Comparison of ENCODE assay signal across 1 cellular context in the genomic region with DNA sequence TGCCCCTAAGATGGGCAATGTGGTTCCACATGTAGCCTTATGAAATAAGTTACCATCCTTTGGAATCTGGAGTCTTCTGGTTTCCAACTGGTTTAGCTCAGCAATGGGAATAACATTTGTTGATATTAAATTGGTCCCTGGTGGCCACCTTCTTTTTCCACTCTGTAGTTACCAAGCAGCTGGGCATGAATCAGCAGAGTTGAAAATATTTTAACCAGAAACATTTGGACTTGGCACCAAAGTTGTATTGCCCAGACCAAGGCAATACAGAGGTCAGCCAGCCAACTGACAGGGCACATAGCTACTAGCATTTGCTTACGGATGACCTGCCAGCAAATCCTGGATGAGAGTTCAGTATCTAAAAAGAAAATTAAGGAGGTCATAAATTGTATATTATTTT.
TF ChIP-seq lines count a peak whose summit lies in the region.

No MANE protein-coding gene starts in this region.

TF ChIP-seq in liver, 16 proteins besides CTCF, POLR2A, EP300 and RAD21:
- TF ChIP-seq, protein P1, sequence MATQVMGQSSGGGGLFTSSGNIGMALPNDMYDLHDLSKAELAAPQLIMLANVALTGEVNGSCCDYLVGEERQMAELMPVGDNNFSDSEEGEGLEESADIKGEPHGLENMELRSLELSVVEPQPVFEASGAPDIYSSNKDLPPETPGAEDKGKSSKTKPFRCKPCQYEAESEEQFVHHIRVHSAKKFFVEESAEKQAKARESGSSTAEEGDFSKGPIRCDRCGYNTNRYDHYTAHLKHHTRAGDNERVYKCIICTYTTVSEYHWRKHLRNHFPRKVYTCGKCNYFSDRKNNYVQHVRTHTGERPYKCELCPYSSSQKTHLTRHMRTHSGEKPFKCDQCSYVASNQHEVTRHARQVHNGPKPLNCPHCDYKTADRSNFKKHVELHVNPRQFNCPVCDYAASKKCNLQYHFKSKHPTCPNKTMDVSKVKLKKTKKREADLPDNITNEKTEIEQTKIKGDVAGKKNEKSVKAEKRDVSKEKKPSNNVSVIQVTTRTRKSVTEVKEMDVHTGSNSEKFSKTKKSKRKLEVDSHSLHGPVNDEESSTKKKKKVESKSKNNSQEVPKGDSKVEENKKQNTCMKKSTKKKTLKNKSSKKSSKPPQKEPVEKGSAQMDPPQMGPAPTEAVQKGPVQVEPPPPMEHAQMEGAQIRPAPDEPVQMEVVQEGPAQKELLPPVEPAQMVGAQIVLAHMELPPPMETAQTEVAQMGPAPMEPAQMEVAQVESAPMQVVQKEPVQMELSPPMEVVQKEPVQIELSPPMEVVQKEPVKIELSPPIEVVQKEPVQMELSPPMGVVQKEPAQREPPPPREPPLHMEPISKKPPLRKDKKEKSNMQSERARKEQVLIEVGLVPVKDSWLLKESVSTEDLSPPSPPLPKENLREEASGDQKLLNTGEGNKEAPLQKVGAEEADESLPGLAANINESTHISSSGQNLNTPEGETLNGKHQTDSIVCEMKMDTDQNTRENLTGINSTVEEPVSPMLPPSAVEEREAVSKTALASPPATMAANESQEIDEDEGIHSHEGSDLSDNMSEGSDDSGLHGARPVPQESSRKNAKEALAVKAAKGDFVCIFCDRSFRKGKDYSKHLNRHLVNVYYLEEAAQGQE (IDR thresholded peaks at IDR 0.05) = no peak
- TF ChIP-seq RXRA (IDR thresholded peaks at IDR 0.05) = peak; percentile 81 to 89
- peak; percentile 79 for TF ChIP-seq YY1 (IDR thresholded peaks at IDR 0.05)
- TF ChIP-seq SP1 (IDR thresholded peaks at IDR 0.05) = peak; percentile 78
- TF ChIP-seq FOXA2 (IDR thresholded peaks at IDR 0.05) = no peak
- TF ChIP-seq TAF1 (conservative IDR thresholded peaks at IDR 0.05) = no peak
- peak; percentile 66 for TF ChIP-seq NR2F2 (IDR thresholded peaks at IDR 0.05)
- TF ChIP-seq, protein P2, sequence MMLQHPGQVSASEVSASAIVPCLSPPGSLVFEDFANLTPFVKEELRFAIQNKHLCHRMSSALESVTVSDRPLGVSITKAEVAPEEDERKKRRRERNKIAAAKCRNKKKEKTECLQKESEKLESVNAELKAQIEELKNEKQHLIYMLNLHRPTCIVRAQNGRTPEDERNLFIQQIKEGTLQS (IDR thresholded peaks at IDR 0.05) = peak; percentile 26
- TF ChIP-seq FOXA1 (IDR thresholded peaks at IDR 0.05) = peak; percentile 6
- TF ChIP-seq EGR1 (IDR thresholded peaks at IDR 0.05; ENCODE audit: low read depth in 2 of 2) = peak; percentile 46 to 90
- TF ChIP-seq JUND (IDR thresholded peaks at IDR 0.05) = peak; percentile 46 to 80
- TF ChIP-seq GABPA (IDR thresholded peaks at IDR 0.05 in 1 of 2, conservative IDR thresholded peaks at IDR 0.05 in 1 of 2) = no peak
- peak; percentile 49 for TF ChIP-seq HNF4G (IDR thresholded peaks at IDR 0.05)
- TF ChIP-seq, protein P3, sequence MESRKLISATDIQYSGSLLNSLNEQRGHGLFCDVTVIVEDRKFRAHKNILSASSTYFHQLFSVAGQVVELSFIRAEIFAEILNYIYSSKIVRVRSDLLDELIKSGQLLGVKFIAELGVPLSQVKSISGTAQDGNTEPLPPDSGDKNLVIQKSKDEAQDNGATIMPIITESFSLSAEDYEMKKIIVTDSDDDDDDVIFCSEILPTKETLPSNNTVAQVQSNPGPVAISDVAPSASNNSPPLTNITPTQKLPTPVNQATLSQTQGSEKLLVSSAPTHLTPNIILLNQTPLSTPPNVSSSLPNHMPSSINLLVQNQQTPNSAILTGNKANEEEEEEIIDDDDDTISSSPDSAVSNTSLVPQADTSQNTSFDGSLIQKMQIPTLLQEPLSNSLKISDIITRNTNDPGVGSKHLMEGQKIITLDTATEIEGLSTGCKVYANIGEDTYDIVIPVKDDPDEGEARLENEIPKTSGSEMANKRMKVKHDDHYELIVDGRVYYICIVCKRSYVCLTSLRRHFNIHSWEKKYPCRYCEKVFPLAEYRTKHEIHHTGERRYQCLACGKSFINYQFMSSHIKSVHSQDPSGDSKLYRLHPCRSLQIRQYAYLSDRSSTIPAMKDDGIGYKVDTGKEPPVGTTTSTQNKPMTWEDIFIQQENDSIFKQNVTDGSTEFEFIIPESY (IDR thresholded peaks at IDR 0.05) = peak; percentile 71
- TF ChIP-seq HNF4A (conservative IDR thresholded peaks at IDR 0.05) = peak; percentile 86 to 88
- TF ChIP-seq, protein P4, sequence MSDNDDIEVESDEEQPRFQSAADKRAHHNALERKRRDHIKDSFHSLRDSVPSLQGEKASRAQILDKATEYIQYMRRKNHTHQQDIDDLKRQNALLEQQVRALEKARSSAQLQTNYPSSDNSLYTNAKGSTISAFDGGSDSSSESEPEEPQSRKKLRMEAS (IDR thresholded peaks at IDR 0.05) = peak; percentile 56
TF ChIP-seq in liver: peak in this region for 12.
